ENCODE assay signal across 1 cellular context in genomic region chr15:63826513-63826912, GRCh38.
TF ChIP-seq lines count a peak whose summit lies in the region.

No MANE protein-coding gene starts in this region.

TF ChIP-seq in HCT116, 20 proteins besides CTCF, POLR2A, EP300 and RAD21 (continued from another document):
- TF ChIP-seq ZBTB33 (IDR thresholded peaks at IDR 0.05; ENCODE audit: extremely low read depth, insufficient replicate concordance, low read length) (no peak), EZH2 (IDR thresholded peaks at IDR 0.05) (no peak), POLR2AphosphoS5 (IDR thresholded peaks at IDR 0.05; ENCODE audit: low read depth, low read length) (no peak), JUND (IDR thresholded peaks at IDR 0.05) (no peak), FOSL1 (IDR thresholded peaks at IDR 0.05; ENCODE audit: low read depth) (no peak), ELF1 (IDR thresholded peaks at IDR 0.05; ENCODE audit: borderline replicate concordance, low read depth) (no peak), SP1 (IDR thresholded peaks at IDR 0.05; ENCODE audit: low read depth) (no peak), REST (IDR thresholded peaks at IDR 0.05; ENCODE audit: low read depth) (no peak), CEBPB (IDR thresholded peaks at IDR 0.05; ENCODE audit: low read depth) (no peak), CBX3 (IDR thresholded peaks at IDR 0.05; ENCODE audit: low read depth) (no peak), YY1 (IDR thresholded peaks at IDR 0.05; ENCODE audit: extremely low read depth, insufficient replicate concordance, low read depth, low read length) (no peak), ZNF274 (IDR thresholded peaks at IDR 0.05; ENCODE audit: low read depth, low read length) (no peak), SIN3A (IDR thresholded peaks at IDR 0.05; ENCODE audit: low read depth) (no peak), EZH2phosphoT487 (IDR thresholded peaks at IDR 0.05; ENCODE audit: borderline replicate concordance) (no peak)
